13 cellular contexts compared by ENCODE assay signal in the genomic region with DNA sequence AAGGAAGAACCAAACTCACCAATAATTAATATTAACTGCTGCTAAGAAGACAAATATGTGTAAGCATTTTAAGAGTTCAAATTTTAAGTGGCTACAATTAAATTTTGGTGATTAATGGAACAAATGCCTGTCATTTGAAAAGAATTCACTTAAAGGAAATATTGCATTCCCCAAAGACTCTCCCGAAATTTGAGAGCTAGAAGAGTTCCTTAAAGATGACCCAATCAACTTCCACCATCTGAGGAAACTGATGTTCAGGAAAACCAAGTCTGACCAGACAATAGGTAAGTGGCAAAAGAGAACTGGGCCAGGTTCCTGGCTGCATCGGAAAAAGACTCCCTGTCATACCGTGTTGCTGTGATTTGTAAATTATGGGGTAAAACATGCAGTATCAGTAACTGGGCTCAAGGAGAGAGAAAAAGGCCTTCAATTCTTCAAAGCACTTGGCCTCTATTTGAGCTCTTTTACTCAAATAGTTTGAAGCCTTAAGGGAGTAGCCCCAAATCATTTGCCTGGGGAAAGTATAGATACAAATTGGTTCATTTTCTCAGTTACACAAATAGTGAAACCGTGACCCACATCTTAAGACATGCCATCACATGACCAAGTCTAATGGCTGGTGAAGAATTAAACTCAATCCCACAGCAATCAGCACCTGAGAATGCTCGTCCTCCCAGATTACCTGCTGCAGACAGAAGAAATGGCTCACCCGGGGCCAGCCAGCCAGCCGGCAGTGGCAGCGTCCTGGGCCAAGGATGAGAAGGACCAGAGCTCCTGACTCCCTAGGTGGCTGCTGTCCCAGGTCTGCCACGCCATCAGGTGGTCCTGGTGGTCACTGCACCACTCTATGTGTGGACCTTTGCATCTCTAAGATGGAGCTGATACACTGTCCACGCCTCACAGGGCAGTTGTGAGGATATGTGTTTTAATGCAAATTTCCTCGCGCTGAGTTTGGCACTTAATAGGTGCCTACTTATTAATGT.
DNase-seq lines count a peak whose midpoint lies in the region; ATAC-seq and TF ChIP-seq lines count a peak whose summit lies in the region.
"Had no signal": no experiment of that assay in that cellular context is flagged by ENCODE, and none has a peak within 500 bp of the region (broad histone marks: within the 10 kb centered on the region; RNA-seq: fewer than 3 reads in every experiment).

No MANE protein-coding gene starts in this region.

- no peak overlapping the region for H4K91ac ChIP-seq in neuronal stem cell (ENCODE audit: low read depth, low read length, poor library complexity)

- H3K27ac ChIP-seq in neuronal stem cell (replicated peaks; ENCODE audit: low read length), result no peak overlapping the region
- H3K27ac ChIP-seq: left lung, parathyroid adenoma had no signal

- H3K4me2 ChIP-seq in neuronal stem cell (ENCODE audit: insufficient read depth, low read length, poor library complexity, severe bottlenecking), result no peak overlapping the region

- ATAC-seq in GM18907 (IDR thresholded peaks at IDR 0.05; ENCODE audit: unreplicated experiment), result no peak
- ATAC-seq in GM19467 (IDR thresholded peaks at IDR 0.05; ENCODE audit: unreplicated experiment), result no peak
- ATAC-seq: left lung had no signal

- no peak for DNase-seq in GM12864 (ENCODE audit: low read depth)
- DNase-seq in HFFc6, result no peak
- no peak for DNase-seq in chondrocyte (ENCODE audit: low spot score)
- peak; percentile 48 for DNase-seq in neuronal stem cell (ENCODE audit: low spot score)
- DNase-seq in T-helper 1 cell, result no peak
- DNase-seq: activated T-cell treated with anti-CD3 and anti-CD28 coated beads for 4 hours, DMS79 treated with DMSO at 0.1 percent for 48 hours, left lung, MV-4-11, substantia nigra had no signal

- TF ChIP-seq CTCF in GM12864 (IDR thresholded peaks at IDR 0.05; ENCODE audit: low read depth, low read length, missing control alignments) (peak; percentile 5), HFFc6 (IDR thresholded peaks at IDR 0.05) (peak; percentile 40), chondrocyte (IDR thresholded peaks at IDR 0.05) (peak; percentile 43)

- no peak overlapping the region for H3K9ac ChIP-seq in neuronal stem cell (ENCODE audit: low read depth, low read length, poor library complexity)
- H3K9ac ChIP-seq: parathyroid adenoma had no signal

- no peaks in the 10 kb centered on the region for H3K9me3 ChIP-seq in neuronal stem cell (replicated peaks in 1 of 2; ENCODE audit: control insufficient read depth in 2 of 2, insufficient read depth in 1 of 2, low read depth in 1 of 2, low read length in 2 of 2)
- H3K9me3 ChIP-seq: left lung had no signal

- H3K4me3 ChIP-seq in GM12864 (ENCODE audit: low read depth, low read length) (no peak overlapping the region), neuronal stem cell (ENCODE audit: low read length in 2 of 2) (no peak overlapping the region)
- H3K4me3 ChIP-seq: left lung had no signal

- no peak overlapping the region for H2BK15ac ChIP-seq in neuronal stem cell (ENCODE audit: low read length)

- H2BK5ac ChIP-seq in neuronal stem cell (ENCODE audit: low read length), result no peak overlapping the region

- peaks cover 0 to 7% of the 10 kb centered on the region in 2 donors for H3K4me1 ChIP-seq in neuronal stem cell (ENCODE audit: control insufficient read depth in 2 of 2, insufficient read depth in 1 of 2, low read depth in 1 of 2, low read length in 2 of 2)
- H3K4me1 ChIP-seq: left lung, parathyroid adenoma had no signal

- no peak overlapping the region for H3K23ac ChIP-seq in neuronal stem cell (ENCODE audit: low read depth, low read length, poor library complexity)

- H2BK120ac ChIP-seq in neuronal stem cell (ENCODE audit: low read depth, low read length), result no peak overlapping the region

- H3K18ac ChIP-seq in neuronal stem cell (ENCODE audit: low read length), result no peak overlapping the region

- peaks cover 0 to 5% (median 0%) of the 10 kb centered on the region in 3 experiments for H3K27me3 ChIP-seq in neuronal stem cell (ENCODE audit: control insufficient read depth in 3 of 3, insufficient read depth in 3 of 3, low read depth in 1 of 3, low read length in 3 of 3)
- H3K27me3 ChIP-seq: left lung had no signal

- H3K4ac ChIP-seq in neuronal stem cell (ENCODE audit: low read length), result no peak overlapping the region

- H4K8ac ChIP-seq in neuronal stem cell (ENCODE audit: low read depth, low read length), result no peak overlapping the region

- no peaks in the 10 kb centered on the region for H3K36me3 ChIP-seq in neuronal stem cell (replicated peaks in 1 of 2; ENCODE audit: control insufficient read depth in 2 of 2, insufficient read depth in 2 of 2, low read length in 2 of 2)

- H3K27me3 Mint-ChIP-seq in HFFc6 (ENCODE audit: insufficient read depth) (peaks cover 3% of the 10 kb centered on the region), chondrocyte (ENCODE audit: low read depth) (no peaks in the 10 kb centered on the region)

- H2BK12ac ChIP-seq in neuronal stem cell (ENCODE audit: low read length), result no peak overlapping the region

- no CpG with 5 or more reads among the region's 12 CpGs for WGBS in neuronal stem cell (ENCODE audit: extremely low coverage in 2 of 2, insufficient read length in 2 of 2, insufficient replicate concordance in 1 of 2), 2 donors

- H3K27ac Mint-ChIP-seq in HFFc6 (peak overlapping the region; percentile 27; the same call in 1 of the 2 replicates), chondrocyte (ENCODE audit: unreplicated experiment) (no peak overlapping the region)

- H3K4me1 Mint-ChIP-seq in HFFc6 (ENCODE audit: low read depth) (peaks cover 33% of the 10 kb centered on the region), chondrocyte (ENCODE audit: low read depth) (no peaks in the 10 kb centered on the region)

- no peaks in the 10 kb centered on the region for H3K79me1 ChIP-seq in neuronal stem cell (ENCODE audit: low read depth, low read length)

- H3K14ac ChIP-seq in neuronal stem cell (ENCODE audit: low read length), result no peak overlapping the region

- no peak overlapping the region for H3K4me3 Mint-ChIP-seq in HFFc6
- H3K4me3 Mint-ChIP-seq in chondrocyte (ENCODE audit: unreplicated experiment), result no peak overlapping the region

- no peak overlapping the region for H2AK5ac ChIP-seq in neuronal stem cell (ENCODE audit: low read depth, low read length)

- H3K36me3 Mint-ChIP-seq in HFFc6 (ENCODE audit: low read depth) (peaks cover 13% of the 10 kb centered on the region), chondrocyte (ENCODE audit: low read depth) (peaks cover 8% of the 10 kb centered on the region)

- no peak overlapping the region for H2AFZ ChIP-seq in neuronal stem cell (ENCODE audit: low read length)
- H2AFZ ChIP-seq: parathyroid adenoma had no signal

- H3K9me3 Mint-ChIP-seq in HFFc6, result no peaks in the 10 kb centered on the region
- H3K9me3 Mint-ChIP-seq in chondrocyte (ENCODE audit: low read depth), result no peaks in the 10 kb centered on the region
